In the genomic region with DNA sequence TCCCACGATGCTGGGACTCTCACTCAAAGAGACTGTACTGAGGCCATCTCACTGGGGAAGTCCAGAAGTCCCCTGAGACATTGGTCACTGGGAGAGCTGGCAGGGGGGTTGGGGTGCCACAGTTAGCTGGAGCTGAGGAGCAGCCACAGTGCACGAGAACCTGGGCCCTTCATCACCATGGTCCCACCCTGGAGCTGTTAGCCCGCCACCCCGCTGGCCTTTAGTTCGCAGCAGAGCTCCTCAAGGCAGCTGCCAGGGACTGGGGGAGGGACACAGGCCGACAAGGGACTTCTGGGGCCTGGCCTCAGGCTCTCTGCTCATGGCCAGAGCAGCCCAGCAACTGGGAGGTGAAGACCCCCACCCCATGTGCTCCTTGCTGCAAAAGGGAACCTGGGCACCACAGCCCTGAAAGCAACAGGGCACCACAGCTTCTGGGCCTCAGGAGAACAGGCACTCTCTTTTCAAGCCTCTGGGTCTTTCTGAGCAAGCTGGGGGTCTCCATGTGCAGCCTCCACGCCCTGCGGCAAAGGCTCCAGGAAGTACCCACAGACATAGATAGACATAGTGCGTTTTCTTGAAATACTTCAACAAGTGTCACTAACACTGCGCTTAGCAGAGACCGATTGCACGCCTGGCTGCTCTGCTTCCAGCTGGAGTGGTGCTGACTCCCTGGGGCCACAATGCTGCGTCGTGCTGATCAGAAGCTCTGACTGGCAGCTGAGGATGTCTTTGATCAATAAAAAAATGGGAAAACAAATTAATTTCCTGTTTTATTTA, we compare ENCODE assay signal across 10 cellular contexts. TPM values are rescaled to one million over a fixed set of nuclear protein-coding genes. Genes with fewer than 3 reads are reported as not detected.
DNase-seq lines count a peak whose midpoint lies in the region; ATAC-seq and TF ChIP-seq lines count a peak whose summit lies in the region.
"Had no signal": no experiment of that assay in that cellular context is flagged by ENCODE, and none has a peak within 500 bp of the region (broad histone marks: within the 10 kb centered on the region; RNA-seq: fewer than 3 reads in every experiment).

No MANE protein-coding gene starts in this region.

- H4K8ac ChIP-seq in mesendoderm (ENCODE audit: low read depth, low read length): no peak overlapping the region

- H3K27me3 ChIP-seq in heart left ventricle (no peaks in the 10 kb centered on the region), heart right ventricle (no peaks in the 10 kb centered on the region), mesendoderm (ENCODE audit: insufficient read depth, low read length, poor library complexity) (no peaks in the 10 kb centered on the region)

- H3K27ac ChIP-seq in heart left ventricle: no peak overlapping the region
- no peak overlapping the region for H3K27ac ChIP-seq in heart right ventricle
- H3K27ac ChIP-seq in mesendoderm (ENCODE audit: low read depth, low read length): no peak overlapping the region

- H2BK15ac ChIP-seq in mesendoderm (replicated peaks; ENCODE audit: low read depth): no peak overlapping the region

- no peak overlapping the region for H3K56ac ChIP-seq in mesendoderm (ENCODE audit: low read length)

- DNase-seq in heart left ventricle (peak in 3 of 5 donors; percentile 20 to 50 (median 21)), heart right ventricle (no peak), chondrocyte (ENCODE audit: low spot score) (peak; percentile 72), EL (no peak), sciatic nerve (ENCODE audit: low spot score) (no peak), mesendoderm (no peak)
- DNase-seq in stimulated activated CD4-positive, alpha-beta T cell treated with anti-CD3 and anti-CD28 coated beads, Interleukin-4, amount 100 ng/mL, for 1 hour: no peak
- DNase-seq: activated CD4-positive, alpha-beta T cell treated with anti-CD3 and anti-CD28 coated beads for 48 hours; natural killer cell had no signal

- no peak overlapping the region for H3K23ac ChIP-seq in mesendoderm (ENCODE audit: low read length)

- no peak for TF ChIP-seq POLR2A in heart left ventricle (IDR thresholded peaks at IDR 0.05)

- no peak overlapping the region for H3K4ac ChIP-seq in mesendoderm (ENCODE audit: low read depth, low read length)

- H3K4me3 ChIP-seq in heart left ventricle (no peak overlapping the region), heart right ventricle (no peak overlapping the region), mesendoderm (ENCODE audit: low read length) (no peak overlapping the region)

- no peaks in the 10 kb centered on the region for H3K9me3 Mint-ChIP-seq in chondrocyte (ENCODE audit: low read depth)
- H3K9me3 Mint-ChIP-seq: natural killer cell had no signal

- ATAC-seq in heart left ventricle: no peak
- ATAC-seq in heart right ventricle: no peak
- ATAC-seq in HG02943 (IDR thresholded peaks at IDR 0.05; ENCODE audit: low read depth, unreplicated experiment): peak; percentile 46
- ATAC-seq in sciatic nerve: no peak
- ATAC-seq: natural killer cell had no signal

- peaks cover 2% of the 10 kb centered on the region for H3K36me3 Mint-ChIP-seq in chondrocyte (ENCODE audit: low read depth)
- H3K36me3 Mint-ChIP-seq: natural killer cell had no signal

- H3K4me1 ChIP-seq in heart left ventricle (peaks cover 0 to 24% (median under 1%) of the 10 kb centered on the region in 12 donors), heart right ventricle (peaks cover 0 to 30% (median 10%) of the 10 kb centered on the region in 9 donors), mesendoderm (ENCODE audit: control insufficient read depth, low read depth, low read length) (no peaks in the 10 kb centered on the region)

- H3K36me3 ChIP-seq in heart left ventricle: no peaks in the 10 kb centered on the region
- H3K36me3 ChIP-seq in heart right ventricle: no peaks in the 10 kb centered on the region
- no peaks in the 10 kb centered on the region for H3K36me3 ChIP-seq in mesendoderm (ENCODE audit: control insufficient read depth, insufficient read depth, low read length)

- peaks cover 8% of the 10 kb centered on the region for H3K79me1 ChIP-seq in mesendoderm (ENCODE audit: low read length)

- WGBS in heart left ventricle, 4 donors: 94 to 96% (median 95%) methylated on average over 11 to 14 of the region's 14 CpGs
- WGBS in heart right ventricle, 2 donors: 95 to 96% methylated on average over 14 of the region's 14 CpGs
- no CpG with 5 or more reads among the region's 14 CpGs for WGBS in mesendoderm (ENCODE audit: extremely low coverage, insufficient coverage, low lambda C conversion rate)

- H2BK120ac ChIP-seq in mesendoderm (ENCODE audit: low read depth, low read length): no peak overlapping the region

- H2AK5ac ChIP-seq in mesendoderm (ENCODE audit: low read length): no peak overlapping the region

- no peak overlapping the region for H4K5ac ChIP-seq in mesendoderm (ENCODE audit: low read length)

- no peak overlapping the region for H3K27ac Mint-ChIP-seq in chondrocyte (ENCODE audit: unreplicated experiment)
- H3K27ac Mint-ChIP-seq: natural killer cell had no signal

- no peak overlapping the region for H2BK5ac ChIP-seq in mesendoderm (ENCODE audit: low read length)

- no peak overlapping the region for H3K18ac ChIP-seq in mesendoderm (ENCODE audit: low read length)

- H3K79me2 ChIP-seq in mesendoderm (ENCODE audit: control insufficient read depth, insufficient read depth, low read length): peaks cover 6% of the 10 kb centered on the region

- intact Hi-C loops in heart left ventricle (cut with DNase I) (no loop called here), heart right ventricle (cut with DNase I) (loop anchor here in 1 of 10 donors (5.0 kb wide), 1 partner anchor 36 kb away; no protein-coding TSS in a partner anchor), sciatic nerve (cut with DNase I) (no loop called here)

- no peak overlapping the region for H3K4me2 ChIP-seq in mesendoderm (ENCODE audit: low read length)

- H3K4me1 Mint-ChIP-seq in chondrocyte (ENCODE audit: low read depth): peaks cover 15% of the 10 kb centered on the region
- H3K4me1 Mint-ChIP-seq: natural killer cell had no signal

- H3K9me3 ChIP-seq in heart left ventricle (no peaks in the 10 kb centered on the region), heart right ventricle (no peaks in the 10 kb centered on the region)

- no peak overlapping the region for H3K9ac ChIP-seq in mesendoderm (ENCODE audit: low read length)

- H3K27me3 Mint-ChIP-seq in chondrocyte (ENCODE audit: low read depth): no peaks in the 10 kb centered on the region

- TF ChIP-seq CTCF in heart left ventricle (IDR thresholded peaks at IDR 0.05) (no peak), heart right ventricle (IDR thresholded peaks at IDR 0.05) (no peak), chondrocyte (IDR thresholded peaks at IDR 0.05) (no peak)

- no peak overlapping the region for H3K4me3 Mint-ChIP-seq in chondrocyte (ENCODE audit: unreplicated experiment)
- H3K4me3 Mint-ChIP-seq: natural killer cell had no signal

RNA-seq across cellular contexts. Expression of a gene that starts 46.0 kb away (rescaled TPM):
- total RNA-seq in heart left ventricle (1 to 10 TPM; 3.4 to 9.9 (median 5.3) TPM), heart right ventricle (1 to 10 TPM; 2.9 to 7.1 (median 5.0) TPM), chondrocyte (17.7 to 34.2 TPM (median 19.3 TPM) in 3 replicates), sciatic nerve (20.5 TPM)
- polyA plus RNA-seq in heart left ventricle (1 to 10 TPM; 3.3 to 6.5 TPM), heart right ventricle (1 to 10 TPM; 4.3 to 5.7 TPM)
- 12.2 TPM for polyA plus RNA-seq in mesendoderm (2013, experiment 1 of 2)
- polyA plus RNA-seq in mesendoderm (2013, experiment 2 of 2): 12.3 TPM

Comparison
In these comparisons a context has a peak if more than half of its experiments do, and no peak if none do; other contexts are left out.
1. DNase-seq: peak in heart left ventricle (3 of 5) and chondrocyte (single experiment); none in heart right ventricle (0 of 2), EL (single experiment), sciatic nerve (single experiment), mesendoderm (single experiment) and stimulated activated CD4-positive, alpha-beta T cell treated with anti-CD3 and anti-CD28 coated beads, Interleukin-4, amount 100 ng/mL, for 1 hour (single experiment).